Comparison of ENCODE assay signal across 8 cellular contexts in genomic region chr11:122754553-122755322, GRCh38.
A peak's percentile ranks its signal among the peaks of the same experiment; 100 is the strongest.
DNase-seq lines count a peak whose midpoint lies in the region; ATAC-seq and TF ChIP-seq lines count a peak whose summit lies in the region.

No MANE protein-coding gene starts in this region.

- intact Hi-C loops in psoas muscle (cut with DNase I): no loop called here
- intact Hi-C loops in posterior vena cava (cut with DNase I): no loop called here

- H3K36me3 Mint-ChIP-seq in CD4-positive, CD25-positive, alpha-beta regulatory T cell: peaks cover 11% of the 10 kb centered on the region
- H3K36me3 Mint-ChIP-seq in central memory CD8-positive, alpha-beta T cell (ENCODE audit: insufficient read depth): no peaks in the 10 kb centered on the region

- H3K9me3 ChIP-seq in CD4-positive, CD25-positive, alpha-beta regulatory T cell (ENCODE audit: control insufficient read depth in 2 of 2, low read length in 2 of 2): no peaks in the 10 kb centered on the region
- no peaks in the 10 kb centered on the region for H3K9me3 ChIP-seq in psoas muscle

- H3K9me3 Mint-ChIP-seq in CD4-positive, CD25-positive, alpha-beta regulatory T cell: no peaks in the 10 kb centered on the region
- no peaks in the 10 kb centered on the region for H3K9me3 Mint-ChIP-seq in central memory CD8-positive, alpha-beta T cell

- peak in 2 of 3 donors; percentile 49 to 73 for DNase-seq in CD4-positive, CD25-positive, alpha-beta regulatory T cell
- peak; percentile 23 for DNase-seq in RPMI8226
- no peak for DNase-seq in central memory CD8-positive, alpha-beta T cell (ENCODE audit: low spot score in 2 of 2)
- no peak for DNase-seq in psoas muscle
- no peak for DNase-seq in cortex of kidney (lab: John Stamatoyannopoulos, UW)
- DNase-seq in posterior vena cava (ENCODE audit: low spot score): no peak
- no peak for DNase-seq in globus pallidus (ENCODE audit: low spot score)

- no peak overlapping the region for H3K27ac ChIP-seq in CD4-positive, CD25-positive, alpha-beta regulatory T cell (ENCODE audit: insufficient read depth, low read length, poor library complexity, severe bottlenecking)
- no peak overlapping the region for H3K27ac ChIP-seq in psoas muscle

- peaks cover 19 to 67% (median 39%) of the 10 kb centered on the region in 4 donors for H3K4me1 Mint-ChIP-seq in CD4-positive, CD25-positive, alpha-beta regulatory T cell
- H3K4me1 Mint-ChIP-seq in central memory CD8-positive, alpha-beta T cell: peaks cover 27% of the 10 kb centered on the region

- no peaks in the 10 kb centered on the region for H3K27me3 ChIP-seq in CD4-positive, CD25-positive, alpha-beta regulatory T cell (ENCODE audit: control insufficient read depth, insufficient read depth, low read length)
- H3K27me3 ChIP-seq in psoas muscle (ENCODE audit: insufficient read depth in 3 of 3, low read length in 2 of 3): peaks cover 0 to 4% (median 0%) of the 10 kb centered on the region in 3 donors

- H3K4me3 ChIP-seq in CD4-positive, CD25-positive, alpha-beta regulatory T cell (ENCODE audit: low read depth, low read length): no peak overlapping the region
- no peak overlapping the region for H3K4me3 ChIP-seq in psoas muscle

- H3K4me1 ChIP-seq in CD4-positive, CD25-positive, alpha-beta regulatory T cell (ENCODE audit: control insufficient read depth, insufficient read depth, low read length, poor library complexity, severe bottlenecking): peaks cover 34% of the 10 kb centered on the region
- no peaks in the 10 kb centered on the region for H3K4me1 ChIP-seq in psoas muscle

- H3K27ac Mint-ChIP-seq in CD4-positive, CD25-positive, alpha-beta regulatory T cell: peak overlapping the region; percentile 84 to 92 (median 89)
- no peak overlapping the region for H3K27ac Mint-ChIP-seq in central memory CD8-positive, alpha-beta T cell (ENCODE audit: low read depth)

- H3K36me3 ChIP-seq in CD4-positive, CD25-positive, alpha-beta regulatory T cell (ENCODE audit: control insufficient read depth, insufficient read depth, low read length): no peaks in the 10 kb centered on the region
- H3K36me3 ChIP-seq in psoas muscle (ENCODE audit: insufficient read depth in 1 of 2, low read depth in 1 of 2): no peaks in the 10 kb centered on the region

- no peaks in the 10 kb centered on the region for H3K27me3 Mint-ChIP-seq in CD4-positive, CD25-positive, alpha-beta regulatory T cell
- H3K27me3 Mint-ChIP-seq in central memory CD8-positive, alpha-beta T cell: no peaks in the 10 kb centered on the region

- H3K4me3 Mint-ChIP-seq in CD4-positive, CD25-positive, alpha-beta regulatory T cell: peak overlapping the region in 2 of 4 donors; percentile 3 to 53
- no peak overlapping the region for H3K4me3 Mint-ChIP-seq in central memory CD8-positive, alpha-beta T cell

- peak; percentile 27 for TF ChIP-seq CTCF in psoas muscle (IDR thresholded peaks at IDR 0.05)

- ATAC-seq in CD4-positive, CD25-positive, alpha-beta regulatory T cell (ENCODE audit: low read depth in 2 of 2): peak; percentile 31 to 44
- ATAC-seq in GM21526 (IDR thresholded peaks at IDR 0.05; ENCODE audit: low FRiP score, unreplicated experiment) (peak; percentile 46), psoas muscle (peak; percentile 23 to 46 (median 32))
- peak; percentile 26 for ATAC-seq in central memory CD8-positive, alpha-beta T cell (replicated peaks; ENCODE audit: extremely low read depth, poor library complexity, severe bottlenecking)

- WGBS in psoas muscle, 3 donors: 65 to 70% (median 67%) methylated on average over 16 of the region's 16 CpGs

Comparison
In these comparisons a context has a peak if more than half of its experiments do, and no peak if none do; other contexts are left out.
1. DNase-seq: peak in CD4-positive, CD25-positive, alpha-beta regulatory T cell (2 of 3) and RPMI8226 (single experiment); none in central memory CD8-positive, alpha-beta T cell (0 of 2), psoas muscle (0 of 2), cortex of kidney (single experiment), posterior vena cava (single experiment) and globus pallidus (single experiment).
2. Peak in every context shown above with its lines, with median percentiles within 50 percentile points of each other: ATAC-seq.